Comparison of ENCODE assay signal across 21 cellular contexts in the genomic region with DNA sequence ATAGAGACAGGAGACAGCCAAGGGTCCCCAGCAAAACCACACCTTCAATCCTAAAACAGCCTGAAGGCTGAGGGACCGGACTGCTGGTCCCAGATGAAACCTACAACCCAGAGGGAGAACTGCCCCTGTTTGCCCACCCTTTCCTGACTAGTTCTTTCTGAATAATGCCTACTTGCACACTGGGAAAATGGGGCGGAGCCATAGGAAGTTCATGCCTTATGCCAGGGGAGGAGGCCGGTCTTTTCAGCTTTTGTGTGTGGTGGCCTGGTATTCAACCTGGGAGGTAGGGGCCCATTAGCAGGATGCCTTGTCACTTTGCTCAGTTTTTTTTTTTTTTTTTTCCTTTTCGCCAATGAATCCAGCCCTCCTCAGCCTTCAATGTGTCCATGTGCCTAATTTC.
"Had no signal": no experiment of that assay in that cellular context is flagged by ENCODE, and none has a peak within 500 bp of the region (broad histone marks: within the 10 kb centered on the region; RNA-seq: fewer than 3 reads in every experiment).

No MANE protein-coding gene starts in this region.

- FAIRE-seq: endometrium, kidney, urothelium cell line had no signal

- H3K4me3 ChIP-seq: ascending aorta, cardiac muscle cell, dorsolateral prefrontal cortex, gastroesophageal sphincter, left lung, mucosa of descending colon, tibial artery had no signal

- ATAC-seq: activated CD8-positive, alpha-beta memory T cell treated with anti-CD3 and anti-CD28 coated beads, Interleukin-2, amount 10 ng/mL, durations not matched to agents 7 days and 5 days; gastroesophageal sphincter; left lung; mucosa of descending colon; naive thymus-derived CD8-positive, alpha-beta T cell had no signal

- H3K9me3 Mint-ChIP-seq: activated CD4-positive, alpha-beta memory T cell treated with anti-CD3 and anti-CD28 coated beads for 36 hours; naive thymus-derived CD8-positive, alpha-beta T cell had no signal

- H3K36me3 Mint-ChIP-seq: activated CD4-positive, alpha-beta memory T cell treated with anti-CD3 and anti-CD28 coated beads for 36 hours; activated CD8-positive, alpha-beta memory T cell treated with anti-CD3 and anti-CD28 coated beads, Interleukin-2, amount 10 ng/mL, durations not matched to agents 7 days and 5 days; activated naive CD4-positive, alpha-beta T cell treated with anti-CD3 and anti-CD28 coated beads, Interleukin-2, amount 10 ng/mL, durations not matched to agents 7 days and 5 days; naive thymus-derived CD8-positive, alpha-beta T cell had no signal

- H3K4me1 Mint-ChIP-seq: activated CD8-positive, alpha-beta memory T cell treated with anti-CD3 and anti-CD28 coated beads, Interleukin-2, amount 10 ng/mL, durations not matched to agents 7 days and 5 days; activated naive CD4-positive, alpha-beta T cell treated with anti-CD3 and anti-CD28 coated beads, Interleukin-2, amount 10 ng/mL, durations not matched to agents 7 days and 5 days; naive thymus-derived CD8-positive, alpha-beta T cell had no signal

- H3K4me1 ChIP-seq: ascending aorta, gastroesophageal sphincter, left lung, tibial artery had no signal

- H3K36me3 ChIP-seq: ascending aorta, cardiac muscle cell, gastroesophageal sphincter, left lung, neutrophil, tibial artery had no signal

- H3K9me3 ChIP-seq: ascending aorta, gastroesophageal sphincter, left lung, mucosa of descending colon, neutrophil, tibial artery had no signal

- H3K27ac ChIP-seq: ascending aorta, cardiac muscle cell, dorsolateral prefrontal cortex, gastroesophageal sphincter, left lung, neutrophil, tibial artery, VCaP had no signal

- H3K27me3 ChIP-seq: ascending aorta, cardiac muscle cell, dorsolateral prefrontal cortex, gastroesophageal sphincter, left lung, tibial artery had no signal

- H3K27ac Mint-ChIP-seq: activated CD4-positive, alpha-beta memory T cell treated with anti-CD3 and anti-CD28 coated beads for 36 hours; activated CD8-positive, alpha-beta memory T cell treated with anti-CD3 and anti-CD28 coated beads, Interleukin-2, amount 10 ng/mL, durations not matched to agents 7 days and 5 days; activated naive CD4-positive, alpha-beta T cell treated with anti-CD3 and anti-CD28 coated beads, Interleukin-2, amount 10 ng/mL, durations not matched to agents 7 days and 5 days; naive thymus-derived CD8-positive, alpha-beta T cell had no signal

- DNase-seq: activated CD4-positive, alpha-beta memory T cell treated with anti-CD3 and anti-CD28 coated beads for 36 hours; activated CD8-positive, alpha-beta memory T cell treated with anti-CD3 and anti-CD28 coated beads, Interleukin-2, amount 10 ng/mL, durations not matched to agents 7 days and 5 days; activated naive CD4-positive, alpha-beta T cell treated with anti-CD3 and anti-CD28 coated beads, Interleukin-2, amount 10 ng/mL, durations not matched to agents 7 days and 5 days; activated T-cell treated with anti-CD3 and anti-CD28 coated beads, Interleukin-2, amount 50 U/mL, for 1 hour; dorsolateral prefrontal cortex; kidney; left lung; mammary epithelial cell; mucosa of descending colon; naive thymus-derived CD8-positive, alpha-beta T cell; stimulated activated CD4-positive, alpha-beta T cell treated with anti-CD3 and anti-CD28 coated beads, Interleukin-15, amount 100 ng/mL, for 24 hours; stimulated activated CD4-positive, alpha-beta T cell treated with anti-CD3 and anti-CD28 coated beads, Interleukin-4, amount 100 ng/mL, for 1 hour; stimulated activated naive CD4-positive, alpha-beta T cell; tibial artery had no signal

- H3K4me3 Mint-ChIP-seq: activated CD4-positive, alpha-beta memory T cell treated with anti-CD3 and anti-CD28 coated beads for 36 hours; activated CD8-positive, alpha-beta memory T cell treated with anti-CD3 and anti-CD28 coated beads, Interleukin-2, amount 10 ng/mL, durations not matched to agents 7 days and 5 days; activated naive CD4-positive, alpha-beta T cell treated with anti-CD3 and anti-CD28 coated beads, Interleukin-2, amount 10 ng/mL, durations not matched to agents 7 days and 5 days; naive thymus-derived CD8-positive, alpha-beta T cell had no signal
